In genomic region chr12:118377891-118378470, GRCh38 we compare ENCODE assay signal across 8 cellular contexts. TPM values are rescaled to one million over a fixed set of nuclear protein-coding genes. Genes with fewer than 3 reads are reported as not detected.
DNase-seq lines count a peak whose midpoint lies in the region; ATAC-seq and TF ChIP-seq lines count a peak whose summit lies in the region.

No MANE protein-coding gene starts in this region.

- H3K4ac ChIP-seq in IMR-90 (ENCODE audit: low read depth, low read length) = peak overlapping the region; percentile 9; the same call in 1 of the 2 replicates

- H3K4me3 ChIP-seq in IMR-90 (ENCODE audit: insufficient read depth, low read depth, low read length) (peak overlapping the region; percentile 70), thymus (ENCODE audit: low read length) (peak overlapping the region; percentile 98)

- H3K27me3 Mint-ChIP-seq in Calu3 (ENCODE audit: unreplicated experiment) = no peaks in the 10 kb centered on the region

- H2BK120ac ChIP-seq in IMR-90 (ENCODE audit: low read depth, low read length) = no peak overlapping the region

- TF ChIP-seq RAD21 in IMR-90 (IDR thresholded peaks at IDR 0.05; ENCODE audit: low read length) = peak; percentile 56

- peak overlapping the region; percentile 7 for H3K27ac Mint-ChIP-seq in Calu3 (ENCODE audit: unreplicated experiment)

- 0 out of 2 replicates have a peak overlapping the region, but pooled peaks have one; percentile 24 for H3K14ac ChIP-seq in IMR-90 (replicated peaks; ENCODE audit: low read depth, low read length)

- DNase-seq in Calu3 (peak; percentile 79), IMR-90 (peak; percentile 44), SHP77 treated with DMSO at 0.1 percent for 48 hours (lab: John Stamatoyannopoulos, UW) (peak; percentile 37), foreskin keratinocyte (no peak), occipital lobe (lab: John Stamatoyannopoulos, UW) (peak; percentile 15)
- DNase-seq in activated gamma-delta T cell treated with anti-CD3 and anti-CD28 coated beads, Interleukin-2, amount 50 U/mL, for 16 hours (ENCODE audit: low read depth) = peak; percentile 68

- peaks cover 8% of the 10 kb centered on the region for H4K20me1 ChIP-seq in IMR-90 (ENCODE audit: insufficient read depth, low read length)

- dilution Hi-C loops in IMR-90 (cut with HindIII; ENCODE audit: low sequenced_read_pairs, unreplicated experiment) = no loop called here

- peaks cover 8% of the 10 kb centered on the region for H3K4me1 Mint-ChIP-seq in Calu3 (ENCODE audit: low read depth, unreplicated experiment)

- H4K8ac ChIP-seq in IMR-90 (ENCODE audit: low read depth in 2 of 2, low read length in 2 of 2) = 0 out of 4 replicates have a peak overlapping the region, but pooled peaks of 1 of the 2 experiments have one; percentile 14

- intact Hi-C loops in Calu3 (cut with micrococcal nuclease; ENCODE audit: unreplicated experiment) = loop anchor here (5.0 to 10.0 kb wide), 2 partner anchors 323 to 506 kb away; no protein-coding TSS in a partner anchor
- intact Hi-C loops in IMR-90 (cut with micrococcal nuclease) = loop anchor here (1.0 to 5.0 kb wide), 4 partner anchors 257 to 1167 kb away; partner anchors contain the start of gene WSB2

- TF ChIP-seq POLR2A in IMR-90 (IDR thresholded peaks at IDR 0.05; ENCODE audit: low read depth, low read length) = no peak

- TF ChIP-seq CTCF in Calu3 (IDR thresholded peaks at IDR 0.05; ENCODE audit: unreplicated experiment) (peak; percentile 97), IMR-90 (conservative IDR thresholded peaks at IDR 0.05; ENCODE audit: low read depth, low read length) (peak; percentile 84), foreskin keratinocyte (conservative IDR thresholded peaks at IDR 0.05) (peak; percentile 86)

- no peak overlapping the region for H4K5ac ChIP-seq in IMR-90 (ENCODE audit: low read depth, low read length)

- peak overlapping the region; percentile 71 for H3K4me3 Mint-ChIP-seq in Calu3 (ENCODE audit: low read depth, unreplicated experiment)

- H2BK15ac ChIP-seq in IMR-90 (ENCODE audit: low read depth, low read length) = no peak overlapping the region

- CTCF ChIA-PET in Calu3 (lab: Charles Lee) (interaction anchor here (0.6 to 3.2 kb wide), 10 partner anchors 19 to 659 kb away, joined by 3 to 12 read pairs (median 4); no protein-coding TSS in a partner anchor), IMR-90 (lab: Yijun Ruan, JAX) (interaction anchor here (0.5 to 3.7 kb wide), 13 partner anchors 13 to 475 kb away, joined by 3 to 65 read pairs (median 4); no protein-coding TSS in a partner anchor)

- no peaks in the 10 kb centered on the region for H3K27me3 ChIP-seq in IMR-90 (ENCODE audit: control insufficient read depth, insufficient read depth, low read length)
- no peaks in the 10 kb centered on the region for H3K27me3 ChIP-seq in foreskin keratinocyte
- H3K27me3 ChIP-seq in thymus (ENCODE audit: control insufficient read depth, insufficient read depth) = no peaks in the 10 kb centered on the region

- peak overlapping the region; percentile 72 for H3K23ac ChIP-seq in IMR-90 (ENCODE audit: low read depth, low read length)

- POLR2A ChIA-PET in IMR-90 (lab: Charles Lee; ENCODE audit: unreplicated experiment) = no interaction called here

- no peak overlapping the region for H2BK5ac ChIP-seq in IMR-90 (ENCODE audit: low read depth, low read length, poor library complexity, severe bottlenecking)

- H2AK5ac ChIP-seq in IMR-90 (ENCODE audit: low read depth, low read length) = no peak overlapping the region

- H2AK9ac ChIP-seq in IMR-90 (replicated peaks; ENCODE audit: low read depth, low read length, poor library complexity) = no peak overlapping the region

- H3K9me3 ChIP-seq in IMR-90 (ENCODE audit: control insufficient read depth, insufficient read depth, low read length) (no peaks in the 10 kb centered on the region), thymus (ENCODE audit: control insufficient read depth) (no peaks in the 10 kb centered on the region)

- H2BK20ac ChIP-seq in IMR-90 (ENCODE audit: low read depth, low read length) = no peak overlapping the region

- no peak overlapping the region for H3K56ac ChIP-seq in IMR-90 (ENCODE audit: extremely low read depth, insufficient read depth, low read length)

- no peaks in the 10 kb centered on the region for H3K9me3 Mint-ChIP-seq in Calu3 (ENCODE audit: low read depth, unreplicated experiment)

- peak overlapping the region; percentile 86 for H3K9ac ChIP-seq in IMR-90 (ENCODE audit: low read depth, low read length)

- H3K27ac ChIP-seq in IMR-90 (ENCODE audit: insufficient read depth, low read length) (peak overlapping the region; percentile 35; the same call in 1 of the 2 replicates), foreskin keratinocyte (peak overlapping the region; percentile 13), thymus (ENCODE audit: low read depth) (peak overlapping the region; percentile 74)

- H3K9me1 ChIP-seq in IMR-90 (ENCODE audit: insufficient read depth, low read length) = no peaks in the 10 kb centered on the region

- H3K4me2 ChIP-seq in IMR-90 (ENCODE audit: low read depth, low read length) = peak overlapping the region; percentile 90

- H3K36me3 ChIP-seq in IMR-90 (ENCODE audit: control insufficient read depth, insufficient read depth, low read length) = peaks cover 13% of the 10 kb centered on the region
- peaks cover 29% of the 10 kb centered on the region for H3K36me3 ChIP-seq in thymus (ENCODE audit: control insufficient read depth, insufficient read depth)

- H3K36me3 Mint-ChIP-seq in Calu3 (ENCODE audit: insufficient read depth, unreplicated experiment) = peaks cover 58% of the 10 kb centered on the region

- H3K4me1 ChIP-seq in IMR-90 (ENCODE audit: control insufficient read depth, insufficient read depth, low read length) (peaks cover 1% of the 10 kb centered on the region; the same call in 1 of the 2 replicates), foreskin keratinocyte (no peaks in the 10 kb centered on the region), thymus (ENCODE audit: control insufficient read depth, insufficient read depth, low read length) (peaks cover 21% of the 10 kb centered on the region)

- in situ Hi-C loops in IMR-90 (cut with MboI; ENCODE audit: low sequenced_read_pairs) = loop anchor here (25.0 kb wide), 1 partner anchor 341 kb away; no protein-coding TSS in a partner anchor

- peaks cover 9 to 28% of the 10 kb centered on the region in 2 experiments for H3K79me1 ChIP-seq in IMR-90 (ENCODE audit: low read depth in 1 of 2, low read length in 2 of 2)

- no peak overlapping the region for H3K18ac ChIP-seq in IMR-90 (ENCODE audit: low read depth, low read length)

- H2AFZ ChIP-seq in IMR-90 (replicated peaks; ENCODE audit: low read length, poor library complexity) = peak overlapping the region; percentile 67

- ATAC-seq in IMR-90 (ENCODE audit: low read depth) = peak; percentile 6; the same call in 1 of the 2 replicates
- ATAC-seq in foreskin keratinocyte = peak; percentile 7
- ATAC-seq in GM18511 (IDR thresholded peaks at IDR 0.05; ENCODE audit: unreplicated experiment) = no peak

- WGBS in IMR-90 (ENCODE audit: extremely low coverage in 2 of 2, insufficient read length in 1 of 2), 2 experiments = no CpG with 5 or more reads among the region's 8 CpGs
- WGBS in thymus = 36% methylated on average over 8 of the region's 8 CpGs

- no peak overlapping the region for H4K91ac ChIP-seq in IMR-90 (ENCODE audit: insufficient read depth, low read depth, low read length)

- BruUV-seq in Calu3 (replicated peaks; lab: Mats Ljungman, UMichigan) = no TSS peak
- BruUV-seq in IMR-90 (replicated peaks; lab: Mats Ljungman, UMichigan) = no TSS peak

TF ChIP-seq in IMR-90, 13 proteins besides CTCF, POLR2A, EP300 and RAD21:
- TF ChIP-seq ELK1 (IDR thresholded peaks at IDR 0.05; ENCODE audit: borderline replicate concordance, low read depth, low read length) (no peak), MAFK (IDR thresholded peaks at IDR 0.05; ENCODE audit: low read depth, low read length) (no peak), SMC3 (IDR thresholded peaks at IDR 0.05; ENCODE audit: low read depth, low read length) (peak; percentile 57), FOS (IDR thresholded peaks at IDR 0.05; ENCODE audit: low read depth, low read length) (no peak), MAZ (IDR thresholded peaks at IDR 0.05; ENCODE audit: borderline replicate concordance, low read depth, low read length) (no peak)
TF ChIP-seq in IMR-90: peak in this region for 1.

RNA-seq across cellular contexts. Expression of gene SUDS3, which starts 1.6 kb away (rescaled TPM):
- total RNA-seq in Calu3 (2022) = 49.4 and 50.5 TPM in 2 replicates
- total RNA-seq in IMR-90 (2012; rRNA removed) = 13.8 and 23.9 TPM in 2 replicates
- polyA plus RNA-seq in IMR-90 (2012; rRNA removed) = 10.7 and 13.4 TPM in 2 replicates
- 3.8 and 4.8 TPM in 2 replicates for polyA plus RNA-seq in IMR-90 (2012; cell fraction: cytosol; rRNA removed)
- polyA plus RNA-seq in IMR-90 (2012; cell fraction: nucleus; rRNA removed; ENCODE audit: low replicate concordance) = 9.8 and 36.2 TPM in 2 replicates
- 32.7 and 32.8 TPM in 2 replicates for total RNA-seq in foreskin keratinocyte
- polyA plus RNA-seq in foreskin keratinocyte = 9.9 and 11.4 TPM in 2 replicates
- total RNA-seq in occipital lobe = 67.2 TPM
- 19.3 TPM for polyA plus RNA-seq in thymus

RNA-seq across cellular contexts. Expression of gene TAOK3, which starts 5.3 kb away (rescaled TPM):
- 39.1 and 44.1 TPM in 2 replicates for total RNA-seq in Calu3 (2022)
- 53.0 and 54.5 TPM in 2 replicates for total RNA-seq in IMR-90 (2012; rRNA removed)
- polyA plus RNA-seq in IMR-90 (2012; rRNA removed) = 26.3 TPM in 2 replicates
- polyA plus RNA-seq in IMR-90 (2012; cell fraction: cytosol; rRNA removed) = 10.3 and 27.2 TPM in 2 replicates
- polyA plus RNA-seq in IMR-90 (2012; cell fraction: nucleus; rRNA removed; ENCODE audit: low replicate concordance) = 16.1 and 62.4 TPM in 2 replicates
- 30.4 and 31.7 TPM in 2 replicates for total RNA-seq in foreskin keratinocyte
- polyA plus RNA-seq in foreskin keratinocyte = 8.7 and 10.4 TPM in 2 replicates
- total RNA-seq in occipital lobe = 52.9 TPM
- 16.8 TPM for polyA plus RNA-seq in thymus

Comparison
In these comparisons a context has a peak if more than half of its experiments do, and no peak if none do; other contexts are left out.
1. DNase-seq: peak in Calu3 (single experiment), IMR-90 (single experiment), SHP77 treated with DMSO at 0.1 percent for 48 hours (single experiment), activated gamma-delta T cell treated with anti-CD3 and anti-CD28 coated beads, Interleukin-2, amount 50 U/mL, for 16 hours (single experiment) and occipital lobe (single experiment); none in foreskin keratinocyte (0 of 2).
2. H3K27ac ChIP-seq: peak in every context shown above with its lines; median percentile 74 in thymus; 35 in IMR-90; 13 in foreskin keratinocyte.
3. Peak in every context shown above with its lines, with median percentiles within 50 percentile points of each other: CTCF ChIP-seq.